In genomic region chr7:94394399-94395140, GRCh38 we compare ENCODE assay signal across 8 cellular contexts. TPM values are rescaled to one million over a fixed set of nuclear protein-coding genes. Genes with fewer than 3 reads are reported as not detected.
DNase-seq lines count a peak whose midpoint lies in the region; ATAC-seq and TF ChIP-seq lines count a peak whose summit lies in the region.

TSS of gene COL1A2 (plus strand) at chr7:94394895. CDS start at chr7:94395032, 137 bp downstream.

- no peaks in the 10 kb centered on the region for H3K9me3 ChIP-seq in right cardiac atrium (ENCODE audit: control insufficient read depth, low read length)

- H3K27ac ChIP-seq in angular gyrus (ENCODE audit: low read depth, low read length) (peak within 1 kb of the TSS; percentile 62), right cardiac atrium (ENCODE audit: low read length) (peak within 1 kb of the TSS; percentile 89)

- peak within 1 kb of the TSS; percentile 67 for H3K4me3 ChIP-seq in HFF-Myc (replicated peaks; ENCODE audit: low read depth, low read length)
- peak within 1 kb of the TSS; percentile 64 for H3K4me3 ChIP-seq in right cardiac atrium (ENCODE audit: low read length)
- peak within 1 kb of the TSS; percentile 39 for H3K4me3 ChIP-seq in retinal pigment epithelial cell (ENCODE audit: low read length)

- H3K27me3 ChIP-seq in right cardiac atrium (ENCODE audit: control insufficient read depth, insufficient read depth), result no peaks in the 10 kb centered on the region

- no peak for TF ChIP-seq CTCF in HFF-Myc (IDR thresholded peaks at IDR 0.05; ENCODE audit: low read depth, low read length, missing control alignments)
- no peak for TF ChIP-seq CTCF in retinal pigment epithelial cell (conservative IDR thresholded peaks at IDR 0.05; ENCODE audit: low read depth, low read length)

- DNase-seq in Ammon's horn (ENCODE audit: low spot score) (peak; percentile 4), HFF-Myc (ENCODE audit: extremely low read depth, low read depth) (peak; percentile 95), right cardiac atrium (peak; percentile 89 to 94 (median 93)), retinal pigment epithelial cell (ENCODE audit: low read depth) (no peak), NCI-H1105 treated with DMSO at 0.1 percent for 48 hours (lab: John Stamatoyannopoulos, UW) (no peak), cerebellar nuclear complex (lab: John Stamatoyannopoulos, UW) (no peak), inferior parietal cortex (ENCODE audit: extremely low spot score) (no peak)

- H3K4me1 ChIP-seq in right cardiac atrium (ENCODE audit: control insufficient read depth, insufficient read depth, low read length), result no peaks in the 10 kb centered on the region

- ATAC-seq in right cardiac atrium, result peak; percentile 94

- intact Hi-C loops in right cardiac atrium (cut with DNase I), result loop anchor here in 3 of 4 donors (2.0 to 5.0 kb wide), 2 partner anchors 97 to 98 kb away; no protein-coding TSS in a partner anchor

- WGBS in right cardiac atrium, result 5% methylated on average over 34 of the region's 34 CpGs

RNA-seq across cellular contexts. Expression of gene COL1A2, which starts in this region (rescaled TPM):
- 100 to 1,000 TPM; 127 to 259 (median 202) TPM for total RNA-seq in right cardiac atrium
- 115 TPM for polyA plus RNA-seq in right cardiac atrium

Comparison
In these comparisons a context has a peak if more than half of its experiments do, and no peak if none do; other contexts are left out.
1. DNase-seq: peak in Ammon's horn (single experiment), HFF-Myc (single experiment) and right cardiac atrium (3 of 3); none in retinal pigment epithelial cell (single experiment), NCI-H1105 treated with DMSO at 0.1 percent for 48 hours (single experiment), cerebellar nuclear complex (0 of 2) and inferior parietal cortex (single experiment).
2. Peak in every context shown above with its lines, with median percentiles within 50 percentile points of each other: H3K4me3 ChIP-seq.